Comparison of ENCODE assay signal across 15 cellular contexts in genomic region chr7:92926697-92927044, GRCh38.
"Had no signal": no experiment of that assay in that cellular context is flagged by ENCODE, and none has a peak within 500 bp of the region (broad histone marks: within the 10 kb centered on the region; RNA-seq: fewer than 3 reads in every experiment).

No MANE protein-coding gene starts in this region.

- H3K27me3 Mint-ChIP-seq: dendritic cell treated with granulocyte-macrophage colony-stimulating factor and Interleukin-4, amounts not matched to agents 40 ng/mL and 50 ng/mL, for 4 days had no signal

- H3K4me3 ChIP-seq: right atrium auricular region, thyroid gland, vagina had no signal

- H3K27me3 ChIP-seq: neutrophil, right atrium auricular region, thyroid gland, vagina had no signal

- ATAC-seq: stimulated activated effector memory CD8-positive, alpha-beta T cell treated with anti-CD3 and anti-CD28 coated beads, Interleukin-12 subunit alpha, Interleukin-12 subunit beta, amount 100 ng/mL, for 72 hours had no signal

- H3K36me3 Mint-ChIP-seq: stimulated activated effector memory CD8-positive, alpha-beta T cell treated with anti-CD3 and anti-CD28 coated beads, Interleukin-12 subunit alpha, Interleukin-12 subunit beta, amount 100 ng/mL, for 72 hours had no signal

- H3K9me3 ChIP-seq: neutrophil, thyroid gland, vagina had no signal

- H3K4me1 Mint-ChIP-seq: activated naive CD4-positive, alpha-beta T cell treated with anti-CD3 and anti-CD28 coated beads, Interleukin-2, amount 50 U/mL, for 24 hours; stimulated activated effector memory CD8-positive, alpha-beta T cell treated with anti-CD3 and anti-CD28 coated beads, Interleukin-12 subunit alpha, Interleukin-12 subunit beta, amount 100 ng/mL, for 72 hours had no signal

- DNase-seq: activated CD4-positive, alpha-beta T cell treated with anti-CD3 and anti-CD28 coated beads, Interleukin-2, amount 50 U/mL, for 1 hour; activated CD4-positive, CD25-positive, alpha-beta regulatory T cell; activated effector memory CD4-positive, alpha-beta T cell treated with Interleukin-2 at 50 U/mL for 16 hours; amniotic stem cell; cerebellar nuclear complex; erythroblast; T-helper 2 cell; thyroid gland had no signal

- H3K27ac ChIP-seq: neutrophil, right atrium auricular region, thyroid gland, vagina had no signal

- H3K4me1 ChIP-seq: right atrium auricular region, thyroid gland, vagina had no signal

- H3K36me3 ChIP-seq: neutrophil, right atrium auricular region, thyroid gland, vagina had no signal

- H3K27ac Mint-ChIP-seq: activated naive CD4-positive, alpha-beta T cell treated with anti-CD3 and anti-CD28 coated beads, Interleukin-2, amount 50 U/mL, for 24 hours; dendritic cell treated with granulocyte-macrophage colony-stimulating factor and Interleukin-4, amounts not matched to agents 40 ng/mL and 50 ng/mL, for 4 days; stimulated activated effector memory CD8-positive, alpha-beta T cell treated with anti-CD3 and anti-CD28 coated beads, Interleukin-12 subunit alpha, Interleukin-12 subunit beta, amount 100 ng/mL, for 72 hours had no signal

- H3K4me3 Mint-ChIP-seq: activated naive CD4-positive, alpha-beta T cell treated with anti-CD3 and anti-CD28 coated beads, Interleukin-2, amount 50 U/mL, for 24 hours; brain; dendritic cell treated with granulocyte-macrophage colony-stimulating factor and Interleukin-4, amounts not matched to agents 40 ng/mL and 50 ng/mL, for 4 days; stimulated activated effector memory CD8-positive, alpha-beta T cell treated with anti-CD3 and anti-CD28 coated beads, Interleukin-12 subunit alpha, Interleukin-12 subunit beta, amount 100 ng/mL, for 72 hours had no signal
